7 cellular contexts compared by ENCODE assay signal in the genomic region with DNA sequence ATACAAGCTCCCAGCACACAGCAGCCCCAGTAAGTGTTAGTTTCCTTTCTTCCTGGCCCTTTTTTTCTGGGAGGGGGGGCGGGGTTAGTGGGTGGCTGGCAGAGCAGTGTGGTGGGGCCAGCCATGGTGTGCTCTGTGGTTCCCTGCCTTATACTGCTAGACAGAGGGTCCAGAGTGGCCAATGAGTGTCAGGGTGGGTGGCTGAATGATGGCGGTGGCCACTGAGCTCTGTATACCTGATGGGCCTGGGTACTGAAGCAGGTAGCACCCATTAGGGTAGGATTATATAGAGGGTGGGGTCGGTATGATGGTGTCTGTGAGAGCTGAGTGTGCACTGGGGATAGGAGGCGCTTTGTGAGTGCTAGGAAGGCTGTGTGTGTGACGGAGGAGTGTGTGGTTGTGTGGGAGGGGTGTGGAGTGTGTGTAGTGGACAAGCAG. TPM values are rescaled to one million over a fixed set of nuclear protein-coding genes. Genes with fewer than 3 reads are reported as not detected.
DNase-seq lines count a peak whose midpoint lies in the region; ATAC-seq lines count a peak whose summit lies in the region.

No MANE protein-coding gene starts in this region.

- ATAC-seq in HG03342 (IDR thresholded peaks at IDR 0.05; ENCODE audit: unreplicated experiment) = no peak

- H3K9me2 ChIP-seq in GM23248 (ENCODE audit: insufficient read depth) = no peaks in the 10 kb centered on the region

- H3K36me3 Mint-ChIP-seq in stimulated activated naive CD8-positive, alpha-beta T cell treated with anti-CD3 and anti-CD28 coated beads, Interleukin-15, Interleukin-2, amounts not matched to agents 100 ng/mL and 50 ng/mL, for 24 hours (ENCODE audit: low read depth) = no peaks in the 10 kb centered on the region

- 30 to 31% methylated on average over 5 of the region's 5 CpGs for WGBS in GM23248 (ENCODE audit: low coverage in 1 of 2, low lambda C conversion rate in 2 of 2, missing lambda C conversion rate in 2 of 2), 2 experiments

- H3K27me3 ChIP-seq in GM23248 (replicated peaks; ENCODE audit: insufficient read depth) (no peaks in the 10 kb centered on the region), SJCRH30 (no peaks in the 10 kb centered on the region), iPS-18a (ENCODE audit: control insufficient read depth, insufficient read depth, low read length) (no peaks in the 10 kb centered on the region)

- in situ Hi-C loops in GM23248 (cut with MboI) = no loop called here

- no peak overlapping the region for H2AFZ ChIP-seq in GM23248

- peaks cover 17% of the 10 kb centered on the region for H3F3A ChIP-seq in GM23248 (ENCODE audit: insufficient read depth)

- no peaks in the 10 kb centered on the region for H3K9me3 Mint-ChIP-seq in stimulated activated naive CD8-positive, alpha-beta T cell treated with anti-CD3 and anti-CD28 coated beads, Interleukin-15, Interleukin-2, amounts not matched to agents 100 ng/mL and 50 ng/mL, for 24 hours

- peak overlapping the region; percentile 87 for H3K27ac ChIP-seq in GM23248
- H3K27ac ChIP-seq in SJCRH30 = no peak overlapping the region
- H3K27ac ChIP-seq in iPS-18a (ENCODE audit: low read length) = no peak overlapping the region

- peaks cover 60% of the 10 kb centered on the region for H3K79me2 ChIP-seq in GM23248 (ENCODE audit: insufficient read depth)

- H3K9me3 ChIP-seq in GM23248 (ENCODE audit: low read depth) = no peaks in the 10 kb centered on the region
- no peaks in the 10 kb centered on the region for H3K9me3 ChIP-seq in SJCRH30 (replicated peaks)
- H3K9me3 ChIP-seq in iPS-18a (ENCODE audit: control insufficient read depth, low read depth, low read length) = no peaks in the 10 kb centered on the region

- peak overlapping the region; percentile 80 for H3K9ac ChIP-seq in GM23248
- H3K9ac ChIP-seq in iPS-18a (ENCODE audit: low read length) = no peak overlapping the region

- H3K36me3 ChIP-seq in GM23248 (ENCODE audit: low read depth) (no peaks in the 10 kb centered on the region), SJCRH30 (peaks cover 10% of the 10 kb centered on the region), iPS-18a (ENCODE audit: control insufficient read depth, low read depth, low read length) (peaks cover 8% of the 10 kb centered on the region)

- no peaks in the 10 kb centered on the region for H4K20me1 ChIP-seq in GM23248 (ENCODE audit: insufficient read depth)

- peak overlapping the region; percentile 66 for H3K4me3 ChIP-seq in GM23248
- peak overlapping the region; percentile 67 for H3K4me3 ChIP-seq in SJCRH30
- H3K4me3 ChIP-seq in iPS-18a (ENCODE audit: low read length) = peak overlapping the region; percentile 59

- DNase-seq in GM23248 = no peak
- DNase-seq in SJCRH30 = no peak
- no peak for DNase-seq in T1000 (lab: John Stamatoyannopoulos, UW)
- DNase-seq in NOMO-1 treated with DMSO at 0.1 percent for 48 hours (lab: John Stamatoyannopoulos, UW; ENCODE audit: unreplicated experiment) = no peak

- H3K27me3 Mint-ChIP-seq in stimulated activated naive CD8-positive, alpha-beta T cell treated with anti-CD3 and anti-CD28 coated beads, Interleukin-15, Interleukin-2, amounts not matched to agents 100 ng/mL and 50 ng/mL, for 24 hours = no peaks in the 10 kb centered on the region

- H3K4me1 ChIP-seq in GM23248 (ENCODE audit: insufficient read depth) (peaks cover 52% of the 10 kb centered on the region), SJCRH30 (peaks cover 47% of the 10 kb centered on the region), iPS-18a (ENCODE audit: control insufficient read depth, low read depth, low read length) (peaks cover 31% of the 10 kb centered on the region)

- peak overlapping the region; percentile 69 for H3K4me2 ChIP-seq in GM23248 (ENCODE audit: unreplicated experiment)

- H3K27ac Mint-ChIP-seq in stimulated activated naive CD8-positive, alpha-beta T cell treated with anti-CD3 and anti-CD28 coated beads, Interleukin-15, Interleukin-2, amounts not matched to agents 100 ng/mL and 50 ng/mL, for 24 hours = no peak overlapping the region

- H3K4me3 Mint-ChIP-seq in stimulated activated naive CD8-positive, alpha-beta T cell treated with anti-CD3 and anti-CD28 coated beads, Interleukin-15, Interleukin-2, amounts not matched to agents 100 ng/mL and 50 ng/mL, for 24 hours = peak overlapping the region; percentile 57

- H3K4me1 Mint-ChIP-seq in stimulated activated naive CD8-positive, alpha-beta T cell treated with anti-CD3 and anti-CD28 coated beads, Interleukin-15, Interleukin-2, amounts not matched to agents 100 ng/mL and 50 ng/mL, for 24 hours (ENCODE audit: low read depth) = peaks cover 35% of the 10 kb centered on the region

RNA-seq across cellular contexts. Expression of gene CIC, which starts 13.8 kb away (rescaled TPM):
- 17.5 and 22.3 TPM in 2 replicates for total RNA-seq in GM23248 (2014; rRNA removed; shearing (Covaris generic))
- 7.8 and 8.3 TPM in 2 replicates for polyA plus RNA-seq in GM23248 (2016; fragmentation: Nextera tagmentation; extraction: Ambion mirVana)
- total RNA-seq in SJCRH30 (2014; rRNA removed; shearing (Covaris generic)) = 19.1 and 21.5 TPM in 2 replicates

RNA-seq across cellular contexts. Expression of gene PRR19, which starts 19.1 kb away (rescaled TPM):
- total RNA-seq in GM23248 (2014; rRNA removed; shearing (Covaris generic)) = 1.1 TPM in 1 of 2 replicates, not detected in the other
- polyA plus RNA-seq in GM23248 (2016; fragmentation: Nextera tagmentation; extraction: Ambion mirVana) = 0.84 and 1.1 TPM in 2 replicates
- total RNA-seq in SJCRH30 (2014; rRNA removed; shearing (Covaris generic)) = 0.73 and 1.9 TPM in 2 replicates

RNA-seq across cellular contexts. Expression of gene PAFAH1B3, which starts 19.6 kb away (rescaled TPM):
- 22.5 and 26.0 TPM in 2 replicates for total RNA-seq in GM23248 (2014; rRNA removed; shearing (Covaris generic))
- 19.4 and 22.1 TPM in 2 replicates for polyA plus RNA-seq in GM23248 (2016; fragmentation: Nextera tagmentation; extraction: Ambion mirVana)
- 62.5 and 65.6 TPM in 2 replicates for total RNA-seq in SJCRH30 (2014; rRNA removed; shearing (Covaris generic))

RNA-seq across cellular contexts. Expression of gene ERF, which starts 27.9 kb away (rescaled TPM):
- total RNA-seq in GM23248 (2014; rRNA removed; shearing (Covaris generic)) = 29.6 and 31.9 TPM in 2 replicates
- polyA plus RNA-seq in GM23248 (2016; fragmentation: Nextera tagmentation; extraction: Ambion mirVana) = 21.2 and 24.7 TPM in 2 replicates
- total RNA-seq in SJCRH30 (2014; rRNA removed; shearing (Covaris generic)) = 35.1 and 37.7 TPM in 2 replicates

RNA-seq across cellular contexts. Expression of gene TMEM145, which starts 30.3 kb away (rescaled TPM):
- total RNA-seq in GM23248 (2014; rRNA removed; shearing (Covaris generic)) = not detected in 2 replicates
- polyA plus RNA-seq in GM23248 (2016; fragmentation: Nextera tagmentation; extraction: Ambion mirVana) = not detected in 2 replicates
- 0.85 TPM in 1 of 2 replicates, not detected in the other for total RNA-seq in SJCRH30 (2014; rRNA removed; shearing (Covaris generic))
